Comparison of ENCODE assay signal across 1 cellular context in genomic region chr5:78514427-78515345, GRCh38.
TF ChIP-seq lines count a peak whose summit lies in the region.

No MANE protein-coding gene starts in this region.

TF ChIP-seq in endothelial cell of umbilical vein, 7 proteins besides CTCF, POLR2A, EP300 and RAD21:
- TF ChIP-seq MYC (IDR thresholded peaks at IDR 0.05; ENCODE audit: low read depth, low read length) (no peak), FOS (IDR thresholded peaks at IDR 0.05; ENCODE audit: borderline replicate concordance, insufficient read depth, low read length) (peak; percentile 11)
TF ChIP-seq in endothelial cell of umbilical vein: peak in this region for 1.
